ENCODE assay signal across 1 cellular context in the genomic region with DNA sequence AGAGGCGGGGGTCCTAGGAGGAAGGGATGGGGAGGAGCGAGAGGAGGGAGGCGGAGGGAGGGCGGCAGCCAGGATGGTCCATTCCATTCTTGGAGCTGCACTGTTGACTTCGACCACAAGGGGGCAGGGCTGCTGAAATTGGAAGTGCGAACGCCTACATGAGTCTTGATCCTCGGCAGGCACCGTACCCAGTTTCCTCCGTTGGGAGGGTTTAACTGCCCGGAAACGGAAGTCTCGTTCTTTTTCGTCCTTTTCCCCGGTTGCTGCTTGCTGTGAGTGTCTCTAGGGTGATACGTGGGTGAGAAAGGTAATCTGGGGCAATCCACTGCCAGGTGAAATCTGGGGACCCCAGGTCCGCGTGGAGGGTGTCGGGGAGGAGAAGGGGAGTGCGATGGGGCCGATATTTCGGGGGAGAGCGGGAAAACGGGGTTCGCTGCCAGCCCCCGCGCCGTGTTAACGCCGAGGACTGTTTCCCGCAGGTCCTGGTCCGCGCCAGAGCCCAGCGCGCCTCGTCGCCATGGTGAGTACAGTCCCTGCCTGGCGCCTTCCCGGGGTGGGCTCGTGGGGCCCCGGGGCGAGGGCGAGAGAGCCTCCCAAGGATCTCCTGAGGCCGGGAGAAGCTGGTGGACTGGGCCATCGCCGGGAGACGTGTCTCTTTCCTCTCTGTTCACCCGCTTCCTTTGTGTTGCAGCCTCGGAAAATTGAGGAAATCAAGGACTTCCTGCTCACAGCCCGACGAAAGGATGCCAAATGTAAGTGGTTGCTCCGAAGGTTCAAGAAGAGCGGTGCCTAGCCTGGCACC.
TF ChIP-seq lines count a peak whose summit lies in the region.

A gene (plus strand): TSS at position 240 of the 802 bp plus-strand sequence. CDS start 278 bp downstream, at position 518.

TF ChIP-seq in K562, 482 proteins besides CTCF, POLR2A, EP300 and RAD21 (continued from another document and continues in another):
- TF ChIP-seq, protein P1, sequence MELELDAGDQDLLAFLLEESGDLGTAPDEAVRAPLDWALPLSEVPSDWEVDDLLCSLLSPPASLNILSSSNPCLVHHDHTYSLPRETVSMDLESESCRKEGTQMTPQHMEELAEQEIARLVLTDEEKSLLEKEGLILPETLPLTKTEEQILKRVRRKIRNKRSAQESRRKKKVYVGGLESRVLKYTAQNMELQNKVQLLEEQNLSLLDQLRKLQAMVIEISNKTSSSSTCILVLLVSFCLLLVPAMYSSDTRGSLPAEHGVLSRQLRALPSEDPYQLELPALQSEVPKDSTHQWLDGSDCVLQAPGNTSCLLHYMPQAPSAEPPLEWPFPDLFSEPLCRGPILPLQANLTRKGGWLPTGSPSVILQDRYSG (tag; conservative IDR thresholded peaks at IDR 0.05; ENCODE audit: low read depth) = no peak
- peak; percentile 81 for TF ChIP-seq RBM22 (IDR thresholded peaks at IDR 0.05; ENCODE audit: low read depth, low read length, poor library complexity, severe bottlenecking)
- no peak for TF ChIP-seq CHD4 (IDR thresholded peaks at IDR 0.05; ENCODE audit: insufficient read depth, insufficient replicate concordance, low read depth, low read length, poor library complexity, severe bottlenecking)
- TF ChIP-seq ARHGAP35 (IDR thresholded peaks at IDR 0.05; ENCODE audit: partially characterized antibody) = peak; percentile 8
- TF ChIP-seq C11orf30 (IDR thresholded peaks at IDR 0.05; ENCODE audit: low read depth) = peak; percentile 83
- TF ChIP-seq ZFX (CRISPR knock-in tag; IDR thresholded peaks at IDR 0.05) = peak; percentile 55
- peak; percentile 96 for TF ChIP-seq TAF1 (IDR thresholded peaks at IDR 0.05; ENCODE audit: control insufficient read depth, extremely low read depth, insufficient read depth, low read length, severe bottlenecking)
- TF ChIP-seq ZBTB8A (IDR thresholded peaks at IDR 0.05; ENCODE audit: partially characterized antibody) = peak; percentile 59
- TF ChIP-seq ZNF12 (CRISPR knock-in tag; IDR thresholded peaks at IDR 0.05) = no peak
- no peak for TF ChIP-seq ZNF589 (CRISPR knock-in tag; IDR thresholded peaks at IDR 0.05; ENCODE audit: low read depth)
- TF ChIP-seq, protein P2, sequence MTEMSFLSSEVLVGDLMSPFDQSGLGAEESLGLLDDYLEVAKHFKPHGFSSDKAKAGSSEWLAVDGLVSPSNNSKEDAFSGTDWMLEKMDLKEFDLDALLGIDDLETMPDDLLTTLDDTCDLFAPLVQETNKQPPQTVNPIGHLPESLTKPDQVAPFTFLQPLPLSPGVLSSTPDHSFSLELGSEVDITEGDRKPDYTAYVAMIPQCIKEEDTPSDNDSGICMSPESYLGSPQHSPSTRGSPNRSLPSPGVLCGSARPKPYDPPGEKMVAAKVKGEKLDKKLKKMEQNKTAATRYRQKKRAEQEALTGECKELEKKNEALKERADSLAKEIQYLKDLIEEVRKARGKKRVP (CRISPR knock-in tag; IDR thresholded peaks at IDR 0.05) = no peak
- TF ChIP-seq, protein P3, sequence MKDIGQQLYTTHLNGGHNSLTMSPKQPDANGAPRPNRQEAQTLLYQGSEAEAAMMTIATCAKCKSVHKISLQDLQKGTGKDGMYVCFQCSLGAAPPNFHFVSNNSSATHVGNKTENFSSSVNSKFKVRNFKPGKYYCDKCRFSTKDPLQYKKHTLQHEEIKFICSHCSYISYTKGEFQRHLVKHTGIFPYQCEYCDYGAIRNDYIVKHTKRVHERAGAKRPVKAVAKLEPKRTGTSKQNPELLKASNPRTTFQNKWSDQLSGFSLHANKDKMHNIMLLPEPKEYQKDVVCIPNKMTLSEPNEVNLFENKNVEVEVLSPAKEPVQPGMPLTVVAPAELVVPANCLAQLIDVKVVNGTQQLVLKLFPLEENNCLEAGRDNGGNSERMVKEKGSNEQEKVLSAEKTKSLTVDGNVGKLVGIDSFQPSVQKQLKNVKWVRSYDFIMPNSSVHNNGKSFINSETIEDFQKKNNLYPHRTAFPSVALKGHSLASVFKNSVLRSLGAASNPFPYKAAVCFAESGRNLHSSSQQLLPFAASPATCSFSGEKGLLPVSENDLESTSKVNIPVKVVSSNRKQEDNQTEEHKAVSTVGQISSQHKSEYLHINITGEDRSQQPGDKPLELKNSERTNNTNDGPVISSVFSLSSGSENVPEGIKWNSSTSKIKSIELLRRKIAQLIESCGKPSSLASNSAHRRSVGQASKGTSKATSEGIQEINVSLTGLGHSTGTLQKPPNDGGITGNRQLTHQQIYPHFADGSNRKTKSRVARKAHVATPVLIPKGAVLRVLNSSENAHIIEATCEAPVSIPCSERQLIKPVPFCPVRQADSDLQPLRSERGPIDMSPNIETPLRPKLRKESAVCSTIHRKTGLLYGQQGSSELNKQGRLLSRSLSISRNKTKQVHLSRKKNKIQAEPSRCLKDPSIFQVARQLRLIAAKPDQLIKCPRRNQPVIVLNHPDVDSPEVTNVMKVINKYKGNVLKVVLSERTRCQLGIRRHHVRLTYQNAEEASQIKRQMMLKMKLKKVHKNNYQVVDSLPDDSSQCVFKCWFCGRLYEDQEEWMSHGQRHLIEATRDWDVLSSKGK (CRISPR knock-in tag; IDR thresholded peaks at IDR 0.05) = no peak
- no peak for TF ChIP-seq ZNF212 (CRISPR knock-in tag; IDR thresholded peaks at IDR 0.05)
- TF ChIP-seq ILF3 (IDR thresholded peaks at IDR 0.05; ENCODE audit: borderline replicate concordance) = 0 out of 2 replicates have a peak, but pooled peaks have one; percentile 30
- TF ChIP-seq TCF7 (IDR thresholded peaks at IDR 0.05; ENCODE audit: borderline replicate concordance) = peak; percentile 79; the same call in 1 of the 2 replicates
- peak; percentile 78 for TF ChIP-seq SIN3B (IDR thresholded peaks at IDR 0.05; ENCODE audit: low read depth)
- TF ChIP-seq, protein P4, sequence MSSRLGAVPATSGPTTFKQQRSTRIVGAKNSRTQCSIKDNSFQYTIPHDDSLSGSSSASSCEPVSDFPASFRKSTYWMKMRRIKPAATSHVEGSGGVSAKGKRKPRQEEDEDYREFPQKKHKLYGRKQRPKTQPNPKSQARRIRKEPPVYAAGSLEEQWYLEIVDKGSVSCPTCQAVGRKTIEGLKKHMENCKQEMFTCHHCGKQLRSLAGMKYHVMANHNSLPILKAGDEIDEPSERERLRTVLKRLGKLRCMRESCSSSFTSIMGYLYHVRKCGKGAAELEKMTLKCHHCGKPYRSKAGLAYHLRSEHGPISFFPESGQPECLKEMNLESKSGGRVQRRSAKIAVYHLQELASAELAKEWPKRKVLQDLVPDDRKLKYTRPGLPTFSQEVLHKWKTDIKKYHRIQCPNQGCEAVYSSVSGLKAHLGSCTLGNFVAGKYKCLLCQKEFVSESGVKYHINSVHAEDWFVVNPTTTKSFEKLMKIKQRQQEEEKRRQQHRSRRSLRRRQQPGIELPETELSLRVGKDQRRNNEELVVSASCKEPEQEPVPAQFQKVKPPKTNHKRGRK (tag; IDR thresholded peaks at IDR 0.05) = no peak
- no peak for TF ChIP-seq RBM34 (IDR thresholded peaks at IDR 0.05; ENCODE audit: borderline replicate concordance, insufficient read depth, low read length)
- TF ChIP-seq, protein P5, sequence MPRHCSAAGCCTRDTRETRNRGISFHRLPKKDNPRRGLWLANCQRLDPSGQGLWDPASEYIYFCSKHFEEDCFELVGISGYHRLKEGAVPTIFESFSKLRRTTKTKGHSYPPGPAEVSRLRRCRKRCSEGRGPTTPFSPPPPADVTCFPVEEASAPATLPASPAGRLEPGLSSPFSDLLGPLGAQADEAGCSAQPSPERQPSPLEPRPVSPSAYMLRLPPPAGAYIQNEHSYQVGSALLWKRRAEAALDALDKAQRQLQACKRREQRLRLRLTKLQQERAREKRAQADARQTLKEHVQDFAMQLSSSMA (CRISPR knock-in tag; IDR thresholded peaks at IDR 0.05) = no peak
- no peak for TF ChIP-seq HMG20A (CRISPR knock-in tag; conservative IDR thresholded peaks at IDR 0.05)
- TF ChIP-seq, protein P6, sequence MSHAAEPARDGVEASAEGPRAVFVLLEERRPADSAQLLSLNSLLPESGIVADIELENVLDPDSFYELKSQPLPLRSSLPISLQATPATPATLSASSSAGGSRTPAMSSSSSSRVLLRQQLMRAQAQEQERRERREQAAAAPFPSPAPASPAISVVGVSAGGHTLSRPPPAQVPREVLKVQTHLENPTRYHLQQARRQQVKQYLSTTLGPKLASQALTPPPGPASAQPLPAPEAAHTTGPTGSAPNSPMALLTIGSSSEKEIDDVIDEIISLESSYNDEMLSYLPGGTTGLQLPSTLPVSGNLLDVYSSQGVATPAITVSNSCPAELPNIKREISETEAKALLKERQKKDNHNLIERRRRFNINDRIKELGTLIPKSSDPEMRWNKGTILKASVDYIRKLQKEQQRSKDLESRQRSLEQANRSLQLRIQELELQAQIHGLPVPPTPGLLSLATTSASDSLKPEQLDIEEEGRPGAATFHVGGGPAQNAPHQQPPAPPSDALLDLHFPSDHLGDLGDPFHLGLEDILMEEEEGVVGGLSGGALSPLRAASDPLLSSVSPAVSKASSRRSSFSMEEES (CRISPR knock-in tag; IDR thresholded peaks at IDR 0.05) = no peak
- TF ChIP-seq ZNF431 (CRISPR knock-in tag; IDR thresholded peaks at IDR 0.05) = no peak
- TF ChIP-seq, protein P7, sequence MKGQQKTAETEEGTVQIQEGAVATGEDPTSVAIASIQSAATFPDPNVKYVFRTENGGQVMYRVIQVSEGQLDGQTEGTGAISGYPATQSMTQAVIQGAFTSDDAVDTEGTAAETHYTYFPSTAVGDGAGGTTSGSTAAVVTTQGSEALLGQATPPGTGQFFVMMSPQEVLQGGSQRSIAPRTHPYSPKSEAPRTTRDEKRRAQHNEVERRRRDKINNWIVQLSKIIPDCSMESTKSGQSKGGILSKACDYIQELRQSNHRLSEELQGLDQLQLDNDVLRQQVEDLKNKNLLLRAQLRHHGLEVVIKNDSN (CRISPR knock-in tag; IDR thresholded peaks at IDR 0.05) = no peak
- no peak for TF ChIP-seq ZNF780A (CRISPR knock-in tag; IDR thresholded peaks at IDR 0.05)
- no peak for TF ChIP-seq SRSF7 (optimal IDR thresholded peaks at IDR 0.05; ENCODE audit: low read depth, low read length)
- TF ChIP-seq LCOR (CRISPR knock-in tag; IDR thresholded peaks at IDR 0.05) = no peak; the same call in 1 of the 2 replicates
- peak; percentile 96 for TF ChIP-seq GABPA (tag; conservative IDR thresholded peaks at IDR 0.05; ENCODE audit: low read depth)
- TF ChIP-seq SRSF9 (IDR thresholded peaks at IDR 0.05; ENCODE audit: borderline replicate concordance, low read depth, low read length) = no peak
- TF ChIP-seq TAF9B (IDR thresholded peaks at IDR 0.05; ENCODE audit: partially characterized antibody) = peak; percentile 99
- TF ChIP-seq NCOA4 (IDR thresholded peaks at IDR 0.05; ENCODE audit: partially characterized antibody) = peak; percentile 19
- peak; percentile 31; the same call in 1 of the 2 replicates for TF ChIP-seq MAFK (IDR thresholded peaks at IDR 0.05; ENCODE audit: low read length)
- TF ChIP-seq, protein P8, sequence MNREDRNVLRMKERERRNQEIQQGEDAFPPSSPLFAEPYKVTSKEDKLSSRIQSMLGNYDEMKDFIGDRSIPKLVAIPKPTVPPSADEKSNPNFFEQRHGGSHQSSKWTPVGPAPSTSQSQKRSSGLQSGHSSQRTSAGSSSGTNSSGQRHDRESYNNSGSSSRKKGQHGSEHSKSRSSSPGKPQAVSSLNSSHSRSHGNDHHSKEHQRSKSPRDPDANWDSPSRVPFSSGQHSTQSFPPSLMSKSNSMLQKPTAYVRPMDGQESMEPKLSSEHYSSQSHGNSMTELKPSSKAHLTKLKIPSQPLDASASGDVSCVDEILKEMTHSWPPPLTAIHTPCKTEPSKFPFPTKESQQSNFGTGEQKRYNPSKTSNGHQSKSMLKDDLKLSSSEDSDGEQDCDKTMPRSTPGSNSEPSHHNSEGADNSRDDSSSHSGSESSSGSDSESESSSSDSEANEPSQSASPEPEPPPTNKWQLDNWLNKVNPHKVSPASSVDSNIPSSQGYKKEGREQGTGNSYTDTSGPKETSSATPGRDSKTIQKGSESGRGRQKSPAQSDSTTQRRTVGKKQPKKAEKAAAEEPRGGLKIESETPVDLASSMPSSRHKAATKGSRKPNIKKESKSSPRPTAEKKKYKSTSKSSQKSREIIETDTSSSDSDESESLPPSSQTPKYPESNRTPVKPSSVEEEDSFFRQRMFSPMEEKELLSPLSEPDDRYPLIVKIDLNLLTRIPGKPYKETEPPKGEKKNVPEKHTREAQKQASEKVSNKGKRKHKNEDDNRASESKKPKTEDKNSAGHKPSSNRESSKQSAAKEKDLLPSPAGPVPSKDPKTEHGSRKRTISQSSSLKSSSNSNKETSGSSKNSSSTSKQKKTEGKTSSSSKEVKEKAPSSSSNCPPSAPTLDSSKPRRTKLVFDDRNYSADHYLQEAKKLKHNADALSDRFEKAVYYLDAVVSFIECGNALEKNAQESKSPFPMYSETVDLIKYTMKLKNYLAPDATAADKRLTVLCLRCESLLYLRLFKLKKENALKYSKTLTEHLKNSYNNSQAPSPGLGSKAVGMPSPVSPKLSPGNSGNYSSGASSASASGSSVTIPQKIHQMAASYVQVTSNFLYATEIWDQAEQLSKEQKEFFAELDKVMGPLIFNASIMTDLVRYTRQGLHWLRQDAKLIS (CRISPR knock-in tag; IDR thresholded peaks at IDR 0.05) = peak; percentile 96
- no peak for TF ChIP-seq KHSRP (IDR thresholded peaks at IDR 0.05)
- no peak for TF ChIP-seq MEIS2 (IDR thresholded peaks at IDR 0.05; ENCODE audit: partially characterized antibody)
- TF ChIP-seq ZNF143 (CRISPR knock-in tag; IDR thresholded peaks at IDR 0.05) = no peak
- no peak for TF ChIP-seq CBFA2T3 (IDR thresholded peaks at IDR 0.05)
- TF ChIP-seq ZZZ3 (IDR thresholded peaks at IDR 0.05) = peak; percentile 99
- TF ChIP-seq, protein P9, sequence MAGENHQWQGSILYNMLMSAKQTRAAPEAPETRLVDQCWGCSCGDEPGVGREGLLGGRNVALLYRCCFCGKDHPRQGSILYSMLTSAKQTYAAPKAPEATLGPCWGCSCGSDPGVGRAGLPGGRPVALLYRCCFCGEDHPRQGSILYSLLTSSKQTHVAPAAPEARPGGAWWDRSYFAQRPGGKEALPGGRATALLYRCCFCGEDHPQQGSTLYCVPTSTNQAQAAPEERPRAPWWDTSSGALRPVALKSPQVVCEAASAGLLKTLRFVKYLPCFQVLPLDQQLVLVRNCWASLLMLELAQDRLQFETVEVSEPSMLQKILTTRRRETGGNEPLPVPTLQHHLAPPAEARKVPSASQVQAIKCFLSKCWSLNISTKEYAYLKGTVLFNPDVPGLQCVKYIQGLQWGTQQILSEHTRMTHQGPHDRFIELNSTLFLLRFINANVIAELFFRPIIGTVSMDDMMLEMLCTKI (IDR thresholded peaks at IDR 0.05; ENCODE audit: partially characterized antibody) = no peak
- TF ChIP-seq CBX3 (IDR thresholded peaks at IDR 0.05; ENCODE audit: borderline replicate concordance in 1 of 2, low read length in 2 of 2) = peak in 1 of 2 experiments; percentile 66; a peak in 1 of 3 replicates
- TF ChIP-seq, protein P10, sequence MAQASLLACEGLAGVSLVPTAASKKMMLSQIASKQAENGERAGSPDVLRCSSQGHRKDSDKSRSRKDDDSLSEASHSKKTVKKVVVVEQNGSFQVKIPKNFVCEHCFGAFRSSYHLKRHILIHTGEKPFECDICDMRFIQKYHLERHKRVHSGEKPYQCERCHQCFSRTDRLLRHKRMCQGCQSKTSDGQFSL (CRISPR knock-in tag; IDR thresholded peaks at IDR 0.05) = no peak
- TF ChIP-seq, protein P10 (tag; IDR thresholded peaks at IDR 0.05) = no peak
